In genomic region chr4:89296399-89296798, GRCh38 we compare ENCODE assay signal across 19 cellular contexts. TPM values are rescaled to one million over a fixed set of nuclear protein-coding genes. Genes with fewer than 3 reads are reported as not detected.
DNase-seq lines count a peak whose midpoint lies in the region; ATAC-seq and TF ChIP-seq lines count a peak whose summit lies in the region.
"Had no signal": no experiment of that assay in that cellular context is flagged by ENCODE, and none has a peak within 500 bp of the region (broad histone marks: within the 10 kb centered on the region; RNA-seq: fewer than 3 reads in every experiment).

No MANE protein-coding gene starts in this region.

- no CpG with 5 or more reads among the region's 1 CpG for WGBS in trophoblast cell (ENCODE audit: extremely low coverage, insufficient coverage, insufficient read length)

- H3K9ac ChIP-seq in trophoblast cell (ENCODE audit: low read length): no peak overlapping the region

- intact Hi-C loops in CD8-positive, alpha-beta T cell (cut with DNase I, micrococcal nuclease): loop anchor here in 1 of 2 experiments (5.0 kb wide), 2 partner anchors 184 to 704 kb away; partner anchors contain the start of genes HERC3 and TIGD2

- H3K36me3 ChIP-seq in CD8-positive, alpha-beta T cell (ENCODE audit: insufficient read depth, low read length): no peaks in the 10 kb centered on the region
- H3K36me3 ChIP-seq in trophoblast cell (ENCODE audit: control insufficient read depth in 1 of 2, insufficient read depth in 2 of 2, low read length in 2 of 2): no peaks in the 10 kb centered on the region
- H3K36me3 ChIP-seq: gastrocnemius medialis, suprapubic skin had no signal

- POLR2A ChIA-PET in CD8-positive, alpha-beta T cell (lab: Charles Lee): interaction anchor here (0.6 to 3.3 kb wide), 2 partner anchors 13 to 1671 kb away, joined by 3 to 16 read pairs; no protein-coding TSS in a partner anchor
- POLR2A ChIA-PET in activated CD8-positive, alpha-beta T cell treated with anti-CD3 and anti-CD28 coated beads, Interleukin-2, amount 10 ng/mL, durations not matched to agents 7 days and 5 days (lab: Charles Lee): interaction anchor here (1.2 kb wide), 1 partner anchor 9 kb away, joined by 6 read pairs; no protein-coding TSS in a partner anchor

- TF ChIP-seq CTCF in 22Rv1 (IDR thresholded peaks at IDR 0.05): no peak
- TF ChIP-seq CTCF in CD8-positive, alpha-beta T cell (IDR thresholded peaks at IDR 0.05): no peak

- peaks cover 80% of the 10 kb centered on the region for H3K4me1 ChIP-seq in CD8-positive, alpha-beta T cell (ENCODE audit: insufficient read depth, low read length)
- peaks cover 0 to 2% of the 10 kb centered on the region in 2 experiments for H3K4me1 ChIP-seq in trophoblast cell (ENCODE audit: control insufficient read depth in 1 of 2, insufficient read depth in 2 of 2, low read length in 2 of 2)
- H3K4me1 ChIP-seq: gastrocnemius medialis had no signal

- H4K8ac ChIP-seq in trophoblast cell (ENCODE audit: low read depth, low read length): no peak overlapping the region

- no peak overlapping the region for H3K4me3 ChIP-seq in CD8-positive, alpha-beta T cell (ENCODE audit: low read depth, low read length)
- no peak overlapping the region for H3K4me3 ChIP-seq in trophoblast cell (ENCODE audit: low read depth, low read length)
- H3K4me3 ChIP-seq: gastrocnemius medialis, K562, suprapubic skin had no signal

- no peak overlapping the region for H3K4ac ChIP-seq in trophoblast cell (ENCODE audit: low read depth, low read length)

- H2BK120ac ChIP-seq in trophoblast cell (ENCODE audit: insufficient read depth, low read length, poor library complexity): no peak overlapping the region

- peaks cover 7% of the 10 kb centered on the region for H3K36me3 Mint-ChIP-seq in CD8-positive, alpha-beta T cell
- H3K36me3 Mint-ChIP-seq in activated CD8-positive, alpha-beta T cell treated with anti-CD3 and anti-CD28 coated beads, Interleukin-2, amount 10 ng/mL, durations not matched to agents 7 days and 5 days (ENCODE audit: low read depth): peaks cover 56% of the 10 kb centered on the region

- no peak overlapping the region for H3K14ac ChIP-seq in trophoblast cell (ENCODE audit: low read length)

- H3K27me3 Mint-ChIP-seq in CD8-positive, alpha-beta T cell (ENCODE audit: low read depth): no peaks in the 10 kb centered on the region
- no peaks in the 10 kb centered on the region for H3K27me3 Mint-ChIP-seq in activated CD8-positive, alpha-beta T cell treated with anti-CD3 and anti-CD28 coated beads, Interleukin-2, amount 10 ng/mL, durations not matched to agents 7 days and 5 days (ENCODE audit: low read depth)

- no peak overlapping the region for H2AK5ac ChIP-seq in trophoblast cell (ENCODE audit: low read length)

- peaks cover 89% of the 10 kb centered on the region for H3K4me1 Mint-ChIP-seq in CD8-positive, alpha-beta T cell (ENCODE audit: low read depth)
- H3K4me1 Mint-ChIP-seq in activated CD8-positive, alpha-beta T cell treated with anti-CD3 and anti-CD28 coated beads, Interleukin-2, amount 10 ng/mL, durations not matched to agents 7 days and 5 days (ENCODE audit: low read depth): peaks cover 89% of the 10 kb centered on the region

- H3K4me2 ChIP-seq in trophoblast cell (ENCODE audit: low read length): no peak overlapping the region

- peak overlapping the region; percentile 84 for H3K27ac Mint-ChIP-seq in CD8-positive, alpha-beta T cell
- peak overlapping the region; percentile 79 for H3K27ac Mint-ChIP-seq in activated CD8-positive, alpha-beta T cell treated with anti-CD3 and anti-CD28 coated beads, Interleukin-2, amount 10 ng/mL, durations not matched to agents 7 days and 5 days
- H3K27ac Mint-ChIP-seq: B cell had no signal

- CTCF ChIA-PET in CD8-positive, alpha-beta T cell (lab: Charles Lee): interaction anchor here (2.1 to 6.7 kb wide), 2 partner anchors 41 to 70 kb away, joined by 11 to 37 read pairs; no protein-coding TSS in a partner anchor
- CTCF ChIA-PET in activated CD8-positive, alpha-beta T cell treated with anti-CD3 and anti-CD28 coated beads, Interleukin-2, amount 10 ng/mL, durations not matched to agents 7 days and 5 days (lab: Charles Lee): interaction anchor here (0.7 kb wide), 1 partner anchor 41 kb away, joined by 3 read pairs; no protein-coding TSS in a partner anchor

- no peak for ATAC-seq in CD8-positive, alpha-beta T cell
- no peak for ATAC-seq in activated CD8-positive, alpha-beta T cell treated with anti-CD3 and anti-CD28 coated beads, Interleukin-2, amount 10 ng/mL, durations not matched to agents 7 days and 5 days
- ATAC-seq: gastrocnemius medialis, HCT116, K562, Panc1 had no signal

- DNase-seq in CD8-positive, alpha-beta T cell: no peak
- no peak for DNase-seq in activated CD8-positive, alpha-beta T cell treated with anti-CD3 and anti-CD28 coated beads, Interleukin-2, amount 10 ng/mL, durations not matched to agents 7 days and 5 days
- DNase-seq in left kidney (ENCODE audit: low read depth, low spot score) (peak; percentile 19), SKM-1 treated with dmso at 0.1 percent for 144 hours (lab: John Stamatoyannopoulos, UW; ENCODE audit: unreplicated experiment) (no peak), trophoblast cell (no peak), 8988T (no peak)
- no peak for DNase-seq in activated effector memory CD4-positive, alpha-beta T cell treated with anti-CD3 and anti-CD28 coated beads, Interleukin-2, amount 50 U/mL, for 16 hours
- DNase-seq: activated CD4-positive, CD25-positive, alpha-beta regulatory T cell treated with anti-CD3 and anti-CD28 coated beads, Interleukin-2, amount 50 U/mL, for 72 hours; activated effector memory CD4-positive, alpha-beta T cell treated with Interleukin-2 at 50 U/mL for 16 hours; gastrocnemius medialis; NCI-H1417 treated with DMSO at 0.1 percent for 48 hours; posterior cingulate gyrus had no signal

- peak overlapping the region; percentile 78 for H3K27ac ChIP-seq in 22Rv1
- no peak overlapping the region for H3K27ac ChIP-seq in CD8-positive, alpha-beta T cell (ENCODE audit: low read depth, low read length)
- no peak overlapping the region for H3K27ac ChIP-seq in trophoblast cell (ENCODE audit: low read depth, low read length)
- H3K27ac ChIP-seq: gastrocnemius medialis, suprapubic skin had no signal

- no peak overlapping the region for H3K4me3 Mint-ChIP-seq in CD8-positive, alpha-beta T cell
- H3K4me3 Mint-ChIP-seq in activated CD8-positive, alpha-beta T cell treated with anti-CD3 and anti-CD28 coated beads, Interleukin-2, amount 10 ng/mL, durations not matched to agents 7 days and 5 days: peak overlapping the region; percentile 46
- H3K4me3 Mint-ChIP-seq: B cell had no signal

- H2AFZ ChIP-seq in trophoblast cell (ENCODE audit: insufficient read depth, low read length, poor library complexity): no peak overlapping the region

- no peaks in the 10 kb centered on the region for H3K27me3 ChIP-seq in CD8-positive, alpha-beta T cell (ENCODE audit: insufficient read depth, low read length)
- H3K27me3 ChIP-seq in trophoblast cell (ENCODE audit: insufficient read depth, low read length): no peaks in the 10 kb centered on the region
- H3K27me3 ChIP-seq: gastrocnemius medialis, suprapubic skin had no signal

- H2BK12ac ChIP-seq in trophoblast cell (ENCODE audit: low read length): no peak overlapping the region

- H3K9me3 Mint-ChIP-seq in CD8-positive, alpha-beta T cell: no peaks in the 10 kb centered on the region
- peaks cover 4% of the 10 kb centered on the region for H3K9me3 Mint-ChIP-seq in activated CD8-positive, alpha-beta T cell treated with anti-CD3 and anti-CD28 coated beads, Interleukin-2, amount 10 ng/mL, durations not matched to agents 7 days and 5 days (ENCODE audit: insufficient read depth)

- H3K23ac ChIP-seq in trophoblast cell (ENCODE audit: low read length): no peak overlapping the region

- no peaks in the 10 kb centered on the region for H3K79me1 ChIP-seq in trophoblast cell (ENCODE audit: low read length)

- H3K9me3 ChIP-seq in CD8-positive, alpha-beta T cell (ENCODE audit: low read length): no peaks in the 10 kb centered on the region
- no peaks in the 10 kb centered on the region for H3K9me3 ChIP-seq in trophoblast cell (ENCODE audit: insufficient read depth, low read depth, low read length)
- H3K9me3 ChIP-seq: gastrocnemius medialis, suprapubic skin had no signal

- no peak overlapping the region for H3K18ac ChIP-seq in trophoblast cell (ENCODE audit: low read length)

- H4K91ac ChIP-seq in trophoblast cell (ENCODE audit: low read depth, low read length): no peak overlapping the region

- no peak overlapping the region for H4K12ac ChIP-seq in trophoblast cell (ENCODE audit: low read depth, low read length)

- no peaks in the 10 kb centered on the region for H3K79me2 ChIP-seq in trophoblast cell (ENCODE audit: control insufficient read depth, insufficient read depth, low read length, poor library complexity)

- H2BK5ac ChIP-seq in trophoblast cell (ENCODE audit: low read depth, low read length, poor library complexity): no peak overlapping the region

RNA-seq across cellular contexts. Expression of gene GPRIN3, which starts 11.2 kb away (rescaled TPM):
- total RNA-seq in CD8-positive, alpha-beta T cell: 10 to 100 TPM; 32.1 to 34.4 TPM
- 10 to 100 TPM; 40.6 to 40.8 TPM for total RNA-seq in activated CD8-positive, alpha-beta T cell treated with anti-CD3 and anti-CD28 coated beads, Interleukin-2, amount 10 ng/mL, durations not matched to agents 7 days and 5 days
- 0.19 TPM in 2 replicates for polyA plus RNA-seq in trophoblast cell (2013)
- total RNA-seq: Daoy had no signal
- polyA plus RNA-seq: K562 had no signal
